Comparison of ENCODE assay signal across 2 cellular contexts in the genomic region with DNA sequence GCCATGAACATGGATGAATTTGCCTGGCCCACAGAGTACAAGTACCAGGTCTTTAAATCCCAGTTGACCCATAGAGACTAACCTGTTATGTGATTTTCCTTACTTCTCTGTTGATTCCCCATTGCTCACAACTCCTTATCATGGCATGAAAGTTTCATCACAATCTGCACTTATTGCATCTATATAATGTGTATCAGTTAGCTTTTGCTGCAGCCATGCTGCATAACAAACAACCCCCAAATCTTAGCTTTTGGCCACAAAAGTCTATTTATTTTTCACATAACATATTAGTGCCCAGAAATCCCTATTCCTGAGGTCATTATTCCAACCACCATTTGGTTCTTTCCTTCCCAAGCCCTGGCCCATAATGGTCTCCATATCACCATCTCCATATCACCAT.
TF ChIP-seq lines count a peak whose summit lies in the region.

No MANE protein-coding gene starts in this region.

TF ChIP-seq in HepG2, 621 proteins besides CTCF, POLR2A, EP300 and RAD21:
- TF ChIP-seq RBAK (CRISPR knock-in tag; IDR thresholded peaks at IDR 0.05) (peak; percentile 92), TARDBP (CRISPR knock-in tag; IDR thresholded peaks at IDR 0.05) (no peak), RFXANK (CRISPR knock-in tag; IDR thresholded peaks at IDR 0.05) (no peak), CHD4 (IDR thresholded peaks at IDR 0.05; ENCODE audit: borderline replicate concordance, low read length) (0 out of 2 replicates have a peak, but pooled peaks have one; percentile 31), TSC22D2 (CRISPR knock-in tag; IDR thresholded peaks at IDR 0.05; ENCODE audit: borderline replicate concordance) (no peak), ZFP36 (IDR thresholded peaks at IDR 0.05; ENCODE audit: borderline replicate concordance, low read depth, low read length, partially characterized antibody) (no peak)

TF ChIP-seq in K562, 482 proteins besides CTCF, POLR2A, EP300 and RAD21 (continues in another document):
- TF ChIP-seq HSF4 (CRISPR knock-in tag; IDR thresholded peaks at IDR 0.05; ENCODE audit: borderline replicate concordance) (no peak), CBX1 (IDR thresholded peaks at IDR 0.05; ENCODE audit: low read depth) (0 out of 2 replicates have a peak, but pooled peaks have one; percentile 33), PHF20 (IDR thresholded peaks at IDR 0.05; ENCODE audit: partially characterized antibody) (no peak), ZMIZ1 (IDR thresholded peaks at IDR 0.05; ENCODE audit: low read depth in 2 of 2, low read length in 2 of 2) (no peak), PATZ1 (CRISPR knock-in tag; IDR thresholded peaks at IDR 0.05; ENCODE audit: borderline replicate concordance) (no peak), TRIM28 (IDR thresholded peaks at IDR 0.05) (peak; percentile 62; the same call in 1 of the 2 replicates), STAT5B (CRISPR knock-in tag; IDR thresholded peaks at IDR 0.05) (no peak), ZNF12 (CRISPR knock-in tag; IDR thresholded peaks at IDR 0.05) (no peak), RNF219 (CRISPR knock-in tag; IDR thresholded peaks at IDR 0.05) (no peak), ZNF124 (CRISPR knock-in tag; IDR thresholded peaks at IDR 0.05) (no peak), HMG20A (CRISPR knock-in tag; conservative IDR thresholded peaks at IDR 0.05) (no peak), TEAD1 (CRISPR knock-in tag; IDR thresholded peaks at IDR 0.05) (no peak), MTA3 (IDR thresholded peaks at IDR 0.05; ENCODE audit: borderline replicate concordance) (no peak), HOXB6 (CRISPR knock-in tag; IDR thresholded peaks at IDR 0.05; ENCODE audit: borderline replicate concordance) (no peak), NR3C1 (CRISPR knock-in tag; IDR thresholded peaks at IDR 0.05) (no peak), ERF (CRISPR knock-in tag; IDR thresholded peaks at IDR 0.05) (no peak), ZNF717 (CRISPR knock-in tag; IDR thresholded peaks at IDR 0.05) (no peak), ARNT (IDR thresholded peaks at IDR 0.05) (no peak), NFATC3 (IDR thresholded peaks at IDR 0.05) (no peak), HMGN3 (IDR thresholded peaks at IDR 0.05; ENCODE audit: borderline replicate concordance, extremely low read depth, insufficient read length, low read depth, low read length) (no peak), TRIM24 (IDR thresholded peaks at IDR 0.05) (no peak), ZNF134 (CRISPR knock-in tag; conservative IDR thresholded peaks at IDR 0.05) (no peak)
- TF ChIP-seq, protein P1, sequence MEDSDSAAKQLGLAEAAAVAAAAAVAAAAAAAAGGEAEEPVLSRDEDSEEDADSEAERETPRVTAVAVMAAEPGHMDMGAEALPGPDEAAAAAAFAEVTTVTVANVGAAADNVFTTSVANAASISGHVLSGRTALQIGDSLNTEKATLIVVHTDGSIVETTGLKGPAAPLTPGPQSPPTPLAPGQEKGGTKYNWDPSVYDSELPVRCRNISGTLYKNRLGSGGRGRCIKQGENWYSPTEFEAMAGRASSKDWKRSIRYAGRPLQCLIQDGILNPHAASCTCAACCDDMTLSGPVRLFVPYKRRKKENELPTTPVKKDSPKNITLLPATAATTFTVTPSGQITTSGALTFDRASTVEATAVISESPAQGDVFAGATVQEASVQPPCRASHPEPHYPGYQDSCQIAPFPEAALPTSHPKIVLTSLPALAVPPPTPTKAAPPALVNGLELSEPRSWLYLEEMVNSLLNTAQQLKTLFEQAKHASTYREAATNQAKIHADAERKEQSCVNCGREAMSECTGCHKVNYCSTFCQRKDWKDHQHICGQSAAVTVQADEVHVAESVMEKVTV (CRISPR knock-in tag; IDR thresholded peaks at IDR 0.05): no peak
- TF ChIP-seq, protein P2, sequence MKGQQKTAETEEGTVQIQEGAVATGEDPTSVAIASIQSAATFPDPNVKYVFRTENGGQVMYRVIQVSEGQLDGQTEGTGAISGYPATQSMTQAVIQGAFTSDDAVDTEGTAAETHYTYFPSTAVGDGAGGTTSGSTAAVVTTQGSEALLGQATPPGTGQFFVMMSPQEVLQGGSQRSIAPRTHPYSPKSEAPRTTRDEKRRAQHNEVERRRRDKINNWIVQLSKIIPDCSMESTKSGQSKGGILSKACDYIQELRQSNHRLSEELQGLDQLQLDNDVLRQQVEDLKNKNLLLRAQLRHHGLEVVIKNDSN (CRISPR knock-in tag; IDR thresholded peaks at IDR 0.05): no peak
- TF ChIP-seq, protein P3, sequence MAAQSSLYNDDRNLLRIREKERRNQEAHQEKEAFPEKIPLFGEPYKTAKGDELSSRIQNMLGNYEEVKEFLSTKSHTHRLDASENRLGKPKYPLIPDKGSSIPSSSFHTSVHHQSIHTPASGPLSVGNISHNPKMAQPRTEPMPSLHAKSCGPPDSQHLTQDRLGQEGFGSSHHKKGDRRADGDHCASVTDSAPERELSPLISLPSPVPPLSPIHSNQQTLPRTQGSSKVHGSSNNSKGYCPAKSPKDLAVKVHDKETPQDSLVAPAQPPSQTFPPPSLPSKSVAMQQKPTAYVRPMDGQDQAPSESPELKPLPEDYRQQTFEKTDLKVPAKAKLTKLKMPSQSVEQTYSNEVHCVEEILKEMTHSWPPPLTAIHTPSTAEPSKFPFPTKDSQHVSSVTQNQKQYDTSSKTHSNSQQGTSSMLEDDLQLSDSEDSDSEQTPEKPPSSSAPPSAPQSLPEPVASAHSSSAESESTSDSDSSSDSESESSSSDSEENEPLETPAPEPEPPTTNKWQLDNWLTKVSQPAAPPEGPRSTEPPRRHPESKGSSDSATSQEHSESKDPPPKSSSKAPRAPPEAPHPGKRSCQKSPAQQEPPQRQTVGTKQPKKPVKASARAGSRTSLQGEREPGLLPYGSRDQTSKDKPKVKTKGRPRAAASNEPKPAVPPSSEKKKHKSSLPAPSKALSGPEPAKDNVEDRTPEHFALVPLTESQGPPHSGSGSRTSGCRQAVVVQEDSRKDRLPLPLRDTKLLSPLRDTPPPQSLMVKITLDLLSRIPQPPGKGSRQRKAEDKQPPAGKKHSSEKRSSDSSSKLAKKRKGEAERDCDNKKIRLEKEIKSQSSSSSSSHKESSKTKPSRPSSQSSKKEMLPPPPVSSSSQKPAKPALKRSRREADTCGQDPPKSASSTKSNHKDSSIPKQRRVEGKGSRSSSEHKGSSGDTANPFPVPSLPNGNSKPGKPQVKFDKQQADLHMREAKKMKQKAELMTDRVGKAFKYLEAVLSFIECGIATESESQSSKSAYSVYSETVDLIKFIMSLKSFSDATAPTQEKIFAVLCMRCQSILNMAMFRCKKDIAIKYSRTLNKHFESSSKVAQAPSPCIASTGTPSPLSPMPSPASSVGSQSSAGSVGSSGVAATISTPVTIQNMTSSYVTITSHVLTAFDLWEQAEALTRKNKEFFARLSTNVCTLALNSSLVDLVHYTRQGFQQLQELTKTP (IDR thresholded peaks at IDR 0.05; ENCODE audit: low read depth in 1 of 2, partially characterized antibody in 2 of 2): no peak
- TF ChIP-seq, protein P4, sequence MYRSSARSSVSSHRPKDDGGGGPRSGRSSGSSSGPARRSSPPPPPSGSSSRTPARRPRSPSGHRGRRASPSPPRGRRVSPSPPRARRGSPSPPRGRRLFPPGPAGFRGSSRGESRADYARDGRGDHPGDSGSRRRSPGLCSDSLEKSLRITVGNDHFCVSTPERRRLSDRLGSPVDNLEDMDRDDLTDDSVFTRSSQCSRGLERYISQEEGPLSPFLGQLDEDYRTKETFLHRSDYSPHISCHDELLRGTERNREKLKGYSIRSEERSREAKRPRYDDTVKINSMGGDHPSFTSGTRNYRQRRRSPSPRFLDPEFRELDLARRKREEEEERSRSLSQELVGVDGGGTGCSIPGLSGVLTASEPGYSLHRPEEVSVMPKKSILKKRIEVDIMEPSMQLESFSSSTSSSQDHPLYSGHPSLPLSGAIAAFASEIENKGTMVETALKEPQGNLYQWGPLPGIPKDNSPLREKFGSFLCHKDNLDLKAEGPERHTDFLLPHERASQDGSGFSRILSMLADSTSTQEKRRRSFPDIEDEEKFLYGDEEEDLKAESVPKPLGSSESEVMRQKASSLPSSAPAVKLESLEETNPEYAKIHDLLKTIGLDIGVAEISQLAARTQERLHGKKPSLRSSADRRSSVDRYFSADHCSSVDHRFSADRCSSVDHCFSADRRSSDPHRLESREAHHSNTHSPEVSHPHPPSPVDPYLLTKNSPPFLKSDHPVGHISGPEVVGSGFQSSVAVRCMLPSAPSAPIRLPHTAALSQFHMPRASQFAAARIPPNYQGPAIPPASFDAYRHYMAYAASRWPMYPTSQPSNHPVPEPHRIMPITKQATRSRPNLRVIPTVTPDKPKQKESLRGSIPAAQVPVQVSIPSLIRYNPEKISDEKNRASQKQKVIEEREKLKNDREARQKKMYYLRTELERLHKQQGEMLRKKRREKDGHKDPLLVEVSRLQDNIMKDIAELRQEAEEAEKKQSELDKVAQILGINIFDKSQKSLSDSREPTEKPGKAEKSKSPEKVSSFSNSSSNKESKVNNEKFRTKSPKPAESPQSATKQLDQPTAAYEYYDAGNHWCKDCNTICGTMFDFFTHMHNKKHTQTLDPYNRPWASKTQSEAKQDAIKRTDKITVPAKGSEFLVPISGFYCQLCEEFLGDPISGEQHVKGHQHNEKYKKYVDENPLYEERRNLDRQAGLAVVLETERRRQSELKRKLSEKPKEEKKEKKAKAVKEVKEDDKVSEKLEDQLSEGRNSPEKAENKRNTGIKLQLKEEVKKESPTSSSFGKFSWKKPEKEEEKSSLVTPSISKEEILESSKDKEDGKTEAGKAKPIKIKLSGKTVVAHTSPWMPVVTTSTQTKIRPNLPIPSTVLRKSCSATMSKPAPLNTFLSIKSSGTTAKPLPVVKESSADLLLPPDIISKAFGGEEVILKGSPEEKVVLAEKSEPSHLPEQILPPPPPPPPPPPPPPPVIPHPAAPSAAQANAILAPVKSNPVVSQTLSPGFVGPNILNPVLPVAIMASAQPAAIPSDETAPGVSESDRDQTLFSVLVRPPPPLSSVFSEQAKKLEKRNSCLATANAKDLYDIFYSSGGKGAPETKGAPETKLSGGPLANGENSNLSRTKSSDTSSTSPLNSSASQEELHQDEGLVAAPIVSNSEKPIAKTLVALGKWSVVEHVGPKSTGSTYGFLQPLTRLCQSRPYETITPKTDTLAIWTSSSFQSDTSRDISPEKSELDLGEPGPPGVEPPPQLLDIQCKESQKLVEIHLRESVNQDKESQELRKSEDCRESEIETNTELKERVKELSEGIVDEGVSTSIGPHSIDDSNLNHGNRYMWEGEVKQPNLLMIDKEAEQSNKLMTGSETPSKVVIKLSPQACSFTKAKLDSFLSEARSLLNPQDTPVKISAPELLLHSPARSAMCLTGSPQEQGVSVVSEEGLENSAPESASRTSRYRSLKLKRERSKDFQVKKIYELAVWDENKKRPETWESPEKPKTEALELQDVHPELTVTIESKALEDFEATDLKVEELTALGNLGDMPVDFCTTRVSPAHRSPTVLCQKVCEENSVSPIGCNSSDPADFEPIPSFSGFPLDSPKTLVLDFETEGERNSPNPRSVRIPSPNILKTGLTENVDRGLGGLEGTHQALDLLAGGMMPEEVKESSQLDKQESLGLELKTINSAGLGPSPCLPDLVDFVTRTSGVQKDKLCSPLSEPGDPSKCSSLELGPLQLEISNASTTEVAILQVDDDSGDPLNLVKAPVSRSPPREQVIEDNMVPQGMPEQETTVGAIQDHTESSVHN (IDR thresholded peaks at IDR 0.05; ENCODE audit: borderline replicate concordance in 1 of 2, low read depth in 1 of 2): no peak
